14 cellular contexts compared by ENCODE assay signal in the genomic region with DNA sequence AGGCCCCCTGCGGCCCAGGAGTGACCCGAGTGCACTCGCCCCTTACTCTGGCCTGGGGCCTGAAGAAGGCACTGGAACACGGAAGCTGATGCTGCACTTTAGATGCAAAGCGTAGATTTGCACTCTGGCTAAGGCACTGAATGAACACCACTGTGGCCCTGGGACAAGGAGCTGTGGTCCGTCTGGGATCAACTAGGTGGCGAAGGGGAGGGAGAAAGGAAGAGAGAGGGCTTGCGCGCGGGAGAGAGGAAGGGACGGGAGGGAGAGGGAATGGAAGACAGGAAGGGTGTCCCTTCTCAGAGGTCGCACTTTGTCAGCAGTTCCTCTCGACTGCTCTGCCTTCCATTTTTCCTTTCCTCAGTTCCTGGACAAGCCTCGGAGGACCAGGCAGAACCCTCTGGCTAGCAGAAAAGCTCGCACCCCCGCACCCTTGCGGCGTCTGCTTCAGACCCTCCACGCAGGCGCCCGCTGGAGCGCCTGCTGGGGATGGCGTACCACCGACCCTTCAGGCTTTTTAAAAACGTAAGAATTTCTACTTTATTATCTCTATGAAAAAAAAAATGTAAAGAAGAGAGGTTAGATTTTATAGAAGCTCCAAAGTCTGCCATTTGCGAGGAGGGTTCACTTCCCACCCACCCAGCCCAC. TPM values are rescaled to one million over a fixed set of nuclear protein-coding genes. Genes with fewer than 3 reads are reported as not detected.
DNase-seq lines count a peak whose midpoint lies in the region; ATAC-seq and TF ChIP-seq lines count a peak whose summit lies in the region.
"Had no signal": no experiment of that assay in that cellular context is flagged by ENCODE, and none has a peak within 500 bp of the region (broad histone marks: within the 10 kb centered on the region; RNA-seq: fewer than 3 reads in every experiment).

No MANE protein-coding gene starts in this region.

- H3K9me2 ChIP-seq in neural cell (ENCODE audit: insufficient read depth, low read length), result no peaks in the 10 kb centered on the region

- H3K9me3 ChIP-seq in heart left ventricle (no peaks in the 10 kb centered on the region), esophagus muscularis mucosa (no peaks in the 10 kb centered on the region), neural cell (ENCODE audit: low read length) (no peaks in the 10 kb centered on the region)
- H3K9me3 ChIP-seq: adrenal gland, transverse colon had no signal

- H3K4me1 ChIP-seq in heart left ventricle (peaks cover 0 to 20% (median 0%) of the 10 kb centered on the region in 12 donors), esophagus muscularis mucosa (peaks cover 8 to 27% (median 21%) of the 10 kb centered on the region in 4 donors), urinary bladder (ENCODE audit: insufficient read depth) (no peaks in the 10 kb centered on the region)
- H3K4me1 ChIP-seq: adrenal gland had no signal

- H3K9ac ChIP-seq in neural cell (ENCODE audit: low read length), result no peak overlapping the region

- 1 to 3% (median 3%) methylated on average over 26 of the region's 26 CpGs for WGBS in heart left ventricle, 4 donors
- WGBS in esophagus muscularis mucosa, result 12% methylated on average over 23 of the region's 26 CpGs
- 7% methylated on average over 26 of the region's 26 CpGs for WGBS in urinary bladder

- DNase-seq in heart left ventricle (peak in 1 of 5 donors; percentile 14), cardiac septum (ENCODE audit: low spot score) (no peak), esophagus muscularis mucosa (ENCODE audit: extremely low spot score) (no peak), NCI-H187 treated with DMSO at 0.1 percent for 48 hours (lab: John Stamatoyannopoulos, UW) (no peak)
- DNase-seq in stimulated activated naive CD8-positive, alpha-beta T cell treated with anti-CD3 and anti-CD28 coated beads, Interleukin-15, Interleukin-2, amounts not matched to agents 100 U/mL and 50 U/mL, for 24 hours, result no peak
- DNase-seq in activated CD4-positive, alpha-beta T cell treated with anti-CD3 and anti-CD28 coated beads, Interleukin-2, amount 50 U/mL, for 4 hours, result no peak
- DNase-seq: adrenal gland, HCEC 1CT, NCI-H1417 treated with DMSO at 0.1 percent for 48 hours, transverse colon had no signal

- no peak overlapping the region for H2AFZ ChIP-seq in neural cell (ENCODE audit: low read depth, low read length)

- no peaks in the 10 kb centered on the region for H3K36me3 ChIP-seq in heart left ventricle
- no peaks in the 10 kb centered on the region for H3K36me3 ChIP-seq in esophagus muscularis mucosa
- H3K36me3 ChIP-seq in neural cell (ENCODE audit: insufficient read depth, low read length), result no peaks in the 10 kb centered on the region
- H3K36me3 ChIP-seq in urinary bladder (ENCODE audit: insufficient read depth), result no peaks in the 10 kb centered on the region
- H3K36me3 ChIP-seq: adrenal gland, transverse colon had no signal

- H3F3A ChIP-seq in neural cell (ENCODE audit: insufficient read depth, low read length, poor library complexity, severe bottlenecking), result no peaks in the 10 kb centered on the region

- ATAC-seq in heart left ventricle, result no peak
- ATAC-seq in stimulated activated naive CD8-positive, alpha-beta T cell treated with anti-CD3 and anti-CD28 coated beads, Interleukin-15, Interleukin-2, amounts not matched to agents 100 U/mL and 50 U/mL, for 24 hours, result no peak

- no peak overlapping the region for H3K4me2 ChIP-seq in neural cell (ENCODE audit: low read length)

- H3K4me3 ChIP-seq in heart left ventricle (peak overlapping the region in 8 of 12 donors; percentile 4 to 41 (median 26)), esophagus muscularis mucosa (peak overlapping the region; percentile 17 to 36 (median 30)), neural cell (ENCODE audit: low read length) (peak overlapping the region; percentile 50), urinary bladder (ENCODE audit: low read depth, low read length) (peak overlapping the region; percentile 4)
- H3K4me3 ChIP-seq: adrenal gland had no signal

- H3K79me2 ChIP-seq in neural cell (replicated peaks; ENCODE audit: insufficient read depth, low read length), result no peaks in the 10 kb centered on the region

- no peak for TF ChIP-seq RAD21 in neural cell (conservative IDR thresholded peaks at IDR 0.05)

- H3K27me3 ChIP-seq in heart left ventricle (peaks cover 11 to 75% (median 38%) of the 10 kb centered on the region in 9 donors), esophagus muscularis mucosa (peaks cover 0 to 58% (median 33%) of the 10 kb centered on the region in 4 donors), neural cell (ENCODE audit: insufficient read depth, low read depth, low read length) (peaks cover 82% of the 10 kb centered on the region)

- H3K27ac ChIP-seq in heart left ventricle, result no peak overlapping the region
- no peak overlapping the region for H3K27ac ChIP-seq in esophagus muscularis mucosa (replicated peaks in 1 of 4)
- no peak overlapping the region for H3K27ac ChIP-seq in neural cell (ENCODE audit: low read length)
- H3K27ac ChIP-seq in urinary bladder (ENCODE audit: low read depth), result no peak overlapping the region
- H3K27ac ChIP-seq: adrenal gland, transverse colon had no signal

- TF ChIP-seq EP300 in esophagus muscularis mucosa (IDR thresholded peaks at IDR 0.05) (no peak), neural cell (conservative IDR thresholded peaks at IDR 0.05; ENCODE audit: poor library complexity, severe bottlenecking) (no peak)

- H4K20me1 ChIP-seq in neural cell (ENCODE audit: insufficient read depth), result no peaks in the 10 kb centered on the region

- intact Hi-C loops in heart left ventricle (cut with DNase I) (no loop called here), cardiac septum (cut with DNase I) (no loop called here), esophagus muscularis mucosa (cut with DNase I) (no loop called here)

- no peak for TF ChIP-seq CTCF in heart left ventricle (IDR thresholded peaks at IDR 0.05)
- TF ChIP-seq CTCF in esophagus muscularis mucosa (IDR thresholded peaks at IDR 0.05), result no peak
- TF ChIP-seq CTCF in neural cell (IDR thresholded peaks at IDR 0.05; ENCODE audit: poor library complexity, severe bottlenecking), result no peak

- TF ChIP-seq POLR2A in heart left ventricle (IDR thresholded peaks at IDR 0.05) (no peak), esophagus muscularis mucosa (IDR thresholded peaks at IDR 0.05; ENCODE audit: low read depth) (no peak)

TF ChIP-seq in neural cell, 6 proteins besides CTCF, POLR2A, EP300 and RAD21:
- TF ChIP-seq MXI1 (conservative IDR thresholded peaks at IDR 0.05; ENCODE audit: poor library complexity, severe bottlenecking), result no peak
- TF ChIP-seq POLR2AphosphoS5 (IDR thresholded peaks at IDR 0.05), result no peak
- TF ChIP-seq EZH2 (IDR thresholded peaks at IDR 0.05; ENCODE audit: borderline replicate concordance, insufficient read depth, low read length, poor library complexity, severe bottlenecking), result peak; percentile 78
- TF ChIP-seq, protein P1, sequence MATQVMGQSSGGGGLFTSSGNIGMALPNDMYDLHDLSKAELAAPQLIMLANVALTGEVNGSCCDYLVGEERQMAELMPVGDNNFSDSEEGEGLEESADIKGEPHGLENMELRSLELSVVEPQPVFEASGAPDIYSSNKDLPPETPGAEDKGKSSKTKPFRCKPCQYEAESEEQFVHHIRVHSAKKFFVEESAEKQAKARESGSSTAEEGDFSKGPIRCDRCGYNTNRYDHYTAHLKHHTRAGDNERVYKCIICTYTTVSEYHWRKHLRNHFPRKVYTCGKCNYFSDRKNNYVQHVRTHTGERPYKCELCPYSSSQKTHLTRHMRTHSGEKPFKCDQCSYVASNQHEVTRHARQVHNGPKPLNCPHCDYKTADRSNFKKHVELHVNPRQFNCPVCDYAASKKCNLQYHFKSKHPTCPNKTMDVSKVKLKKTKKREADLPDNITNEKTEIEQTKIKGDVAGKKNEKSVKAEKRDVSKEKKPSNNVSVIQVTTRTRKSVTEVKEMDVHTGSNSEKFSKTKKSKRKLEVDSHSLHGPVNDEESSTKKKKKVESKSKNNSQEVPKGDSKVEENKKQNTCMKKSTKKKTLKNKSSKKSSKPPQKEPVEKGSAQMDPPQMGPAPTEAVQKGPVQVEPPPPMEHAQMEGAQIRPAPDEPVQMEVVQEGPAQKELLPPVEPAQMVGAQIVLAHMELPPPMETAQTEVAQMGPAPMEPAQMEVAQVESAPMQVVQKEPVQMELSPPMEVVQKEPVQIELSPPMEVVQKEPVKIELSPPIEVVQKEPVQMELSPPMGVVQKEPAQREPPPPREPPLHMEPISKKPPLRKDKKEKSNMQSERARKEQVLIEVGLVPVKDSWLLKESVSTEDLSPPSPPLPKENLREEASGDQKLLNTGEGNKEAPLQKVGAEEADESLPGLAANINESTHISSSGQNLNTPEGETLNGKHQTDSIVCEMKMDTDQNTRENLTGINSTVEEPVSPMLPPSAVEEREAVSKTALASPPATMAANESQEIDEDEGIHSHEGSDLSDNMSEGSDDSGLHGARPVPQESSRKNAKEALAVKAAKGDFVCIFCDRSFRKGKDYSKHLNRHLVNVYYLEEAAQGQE (IDR thresholded peaks at IDR 0.05; ENCODE audit: borderline replicate concordance), result no peak
- no peak for TF ChIP-seq TAF1 (IDR thresholded peaks at IDR 0.05; ENCODE audit: low read depth)
- no peak for TF ChIP-seq SMC3 (conservative IDR thresholded peaks at IDR 0.05; ENCODE audit: poor library complexity)

RNA-seq across cellular contexts. Expression of a gene that starts 1.2 kb away (rescaled TPM):
- total RNA-seq in heart left ventricle, result not detected
- not detected for polyA plus RNA-seq in heart left ventricle
- not detected for total RNA-seq in cardiac septum
- total RNA-seq in esophagus muscularis mucosa, result not detected
- polyA plus RNA-seq in neural cell, result not detected in 2 replicates
- not detected in 2 replicates for polyA minus RNA-seq in neural cell
- total RNA-seq in urinary bladder, result not detected
- polyA plus RNA-seq in urinary bladder, result 0.16 TPM
- total RNA-seq: A673, adrenal gland, sciatic nerve, transverse colon had no signal
- polyA plus RNA-seq: adrenal gland had no signal

RNA-seq across cellular contexts. Expression of a gene that starts 26.6 kb away (rescaled TPM):
- total RNA-seq in heart left ventricle, result 1 to 10 TPM in 4 of 9 donors, under 1 TPM in 5; 0.38 to 4.6 (median 0.87) TPM
- 1 to 10 TPM; 1.1 to 1.7 TPM for polyA plus RNA-seq in heart left ventricle
- 1.2 TPM for total RNA-seq in cardiac septum
- 10 to 100 TPM; 15.6 to 18.3 (median 16.1) TPM for total RNA-seq in esophagus muscularis mucosa
- not detected in 2 replicates for polyA plus RNA-seq in neural cell
- not detected in 2 replicates for polyA minus RNA-seq in neural cell
- total RNA-seq in urinary bladder, result 22.9 TPM
- polyA plus RNA-seq in urinary bladder, result 28.4 TPM
